ENCODE assay signal across 8 cellular contexts in the genomic region with DNA sequence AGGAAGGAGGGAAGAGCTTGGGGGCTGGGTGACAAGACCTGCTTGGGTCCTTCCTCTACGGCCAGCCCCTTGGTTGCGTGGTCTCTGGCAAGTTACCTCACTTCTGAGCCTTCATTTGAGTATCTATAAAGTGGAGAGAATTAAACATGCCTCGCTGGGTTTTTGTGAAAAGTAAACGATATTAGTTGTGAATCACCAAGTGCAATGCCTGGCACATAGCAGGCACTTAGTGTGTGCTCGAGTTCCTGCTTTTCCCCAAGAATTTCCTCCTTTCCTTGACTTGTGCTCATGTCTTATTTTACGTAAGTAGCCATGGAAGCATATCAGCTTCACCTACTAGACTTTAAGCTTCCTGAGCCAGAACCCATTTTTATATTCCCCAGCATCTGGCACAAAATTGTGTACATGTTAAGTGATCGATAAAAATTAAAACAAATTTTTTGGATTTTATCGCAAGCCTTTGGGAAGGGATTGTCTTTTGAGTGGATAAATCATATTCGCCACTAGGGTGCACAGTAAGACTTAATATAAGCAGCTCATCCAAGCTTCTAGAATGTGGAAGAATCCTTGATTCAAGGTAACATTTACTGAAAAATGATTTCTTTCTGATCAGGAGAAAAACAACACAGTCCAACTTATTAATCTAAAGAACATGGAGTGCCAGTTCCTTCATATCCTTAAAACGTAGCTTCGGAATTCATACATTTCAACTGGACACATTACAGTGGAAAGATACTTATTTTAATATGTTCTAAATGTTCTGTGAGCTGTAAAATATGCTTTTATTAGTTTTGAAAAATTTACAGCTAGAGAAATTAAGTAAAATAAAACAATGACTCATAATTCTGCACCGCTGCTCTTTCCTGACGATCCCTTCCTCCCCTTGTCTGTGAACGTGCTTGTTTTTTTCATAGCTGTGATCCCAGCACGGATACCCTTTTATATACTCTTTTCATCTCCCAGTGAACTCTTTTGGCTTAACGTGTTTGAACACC. TPM values are rescaled to one million over a fixed set of nuclear protein-coding genes. Genes with fewer than 3 reads are reported as not detected.
DNase-seq lines count a peak whose midpoint lies in the region; ATAC-seq and TF ChIP-seq lines count a peak whose summit lies in the region.

No MANE protein-coding gene starts in this region.

- CTCF ChIA-PET in HCT116 (lab: Charles Lee) (interaction anchor here (0.8 to 5.9 kb wide), 23 partner anchors 8 to 1280 kb away, joined by 3 to 108 read pairs (median 5); a partner anchor contains a TSS), SK-N-SH (lab: Yijun Ruan, JAX) (interaction anchor here (0.6 to 15.3 kb wide), 76 partner anchors 9 to 1318 kb away, joined by 3 to 310 read pairs (median 5); a partner anchor contains a TSS)

- intact Hi-C loops in HCT116 (cut with micrococcal nuclease) (loop anchor here (2.0 to 10.0 kb wide), 5 partner anchors 32 to 1277 kb away; no protein-coding TSS in a partner anchor), tibial artery (cut with DNase I; ENCODE audit: low total_unique reads) (loop anchor here (5.0 to 10.0 kb wide), 2 partner anchors 270 to 1242 kb away; no protein-coding TSS in a partner anchor), aorta (cut with DNase I) (loop anchor here (2.0 to 5.0 kb wide), 3 partner anchors 267 to 1244 kb away; no protein-coding TSS in a partner anchor)

- no peaks in the 10 kb centered on the region for H4K20me1 ChIP-seq in HCT116 (ENCODE audit: insufficient read depth)
- no peaks in the 10 kb centered on the region for H4K20me1 ChIP-seq in SK-N-SH (ENCODE audit: insufficient read depth)

- H3F3A ChIP-seq in SK-N-SH (replicated peaks; ENCODE audit: insufficient read depth) = peaks cover 4% of the 10 kb centered on the region

- H3K9me3 ChIP-seq in HCT116 (ENCODE audit: control insufficient read depth in 1 of 2, insufficient read depth in 1 of 2, low read depth in 1 of 2, low read length in 2 of 2) = no peaks in the 10 kb centered on the region
- no peaks in the 10 kb centered on the region for H3K9me3 ChIP-seq in SK-N-SH
- no peaks in the 10 kb centered on the region for H3K9me3 ChIP-seq in tibial artery
- no peaks in the 10 kb centered on the region for H3K9me3 ChIP-seq in aorta (ENCODE audit: control insufficient read depth, low read length)

- ATAC-seq in HCT116 (peak; percentile 41; the same call in 1 of the 2 replicates), aorta (ENCODE audit: low FRiP score) (no peak)

- in situ Hi-C loops in ACHN (cut with HindIII; ENCODE audit: low pct_ligation_motif_present, low pct_unique_long_range_greater_than_20kb, low sequenced_read_pairs) = no loop called here

- DNase-seq in ACHN (peak; percentile 54), HCT116 (ENCODE audit: low read depth, low spot score) (peak; percentile 35), SK-N-SH (peak; percentile 67), globus pallidus (ENCODE audit: low spot score) (peak; percentile 63), tibial artery (no peak), NCI-H187 (lab: John Stamatoyannopoulos, UW) (no peak), retina (no peak), aorta (no peak)

- H3K36me3 ChIP-seq in HCT116 (ENCODE audit: control insufficient read depth in 1 of 2, insufficient read depth in 2 of 2, low read length in 2 of 2) (no peaks in the 10 kb centered on the region), SK-N-SH (replicated peaks in 1 of 2; ENCODE audit: control insufficient read depth in 1 of 2, insufficient read depth in 2 of 2, low read length in 1 of 2) (peaks cover 0 to 8% of the 10 kb centered on the region in 2 experiments), tibial artery (peaks cover 9 to 27% (median 15%) of the 10 kb centered on the region in 3 donors), aorta (ENCODE audit: control insufficient read depth in 1 of 2, insufficient read depth in 2 of 2, low read length in 1 of 2) (no peaks in the 10 kb centered on the region)

- TF ChIP-seq RAD21 in HCT116 (IDR thresholded peaks at IDR 0.05; ENCODE audit: low read depth) (peak; percentile 83), SK-N-SH (IDR thresholded peaks at IDR 0.05; ENCODE audit: low read length) (peak; percentile 88)

- POLR2A ChIA-PET in HCT116 (lab: Charles Lee) = interaction anchor here (0.8 to 1.5 kb wide), 4 partner anchors 55 to 268 kb away, joined by 3 to 4 read pairs (median 3); no protein-coding TSS in a partner anchor
- POLR2A ChIA-PET in SK-N-SH (lab: Yijun Ruan, JAX) = interaction anchor here (1.0 to 3.0 kb wide), 19 partner anchors 15 to 840 kb away, joined by 3 to 37 read pairs (median 4); a partner anchor contains a TSS

- H3K27me3 ChIP-seq in HCT116 (ENCODE audit: insufficient read depth, low read length) (no peaks in the 10 kb centered on the region), SK-N-SH (ENCODE audit: insufficient read depth) (no peaks in the 10 kb centered on the region), tibial artery (no peaks in the 10 kb centered on the region), aorta (ENCODE audit: control insufficient read depth in 1 of 2, insufficient read depth in 2 of 2, low read length in 1 of 2) (no peaks in the 10 kb centered on the region)

- RAD21 ChIA-PET in HCT116 (lab: Charles Lee; ENCODE audit: low non-redundant PET in 1 of 2, low total read pairs in 2 of 2, uncharacterized antibody in 2 of 2, unreplicated experiment in 2 of 2) = interaction anchor here (0.5 to 1.7 kb wide), 7 partner anchors 17 to 609 kb away, joined by 3 to 12 read pairs (median 5); no protein-coding TSS in a partner anchor

- no peak overlapping the region for H3K27ac ChIP-seq in HCT116 (ENCODE audit: low read depth, low read length)
- H3K27ac ChIP-seq in SK-N-SH (ENCODE audit: low read depth in 2 of 2, low read length in 1 of 2) = peak overlapping the region; percentile 6 to 90; a peak in 2 of 4 replicates
- H3K27ac ChIP-seq in tibial artery = no peak overlapping the region
- H3K27ac ChIP-seq in aorta (ENCODE audit: low read depth in 1 of 2, low read length in 2 of 2) = no peak overlapping the region

- no peak overlapping the region for H2AFZ ChIP-seq in HCT116 (ENCODE audit: low read depth, low read length, poor library complexity, severe bottlenecking)
- H2AFZ ChIP-seq in SK-N-SH (ENCODE audit: low read depth) = no peak overlapping the region

- H3K9me2 ChIP-seq in HCT116 (ENCODE audit: insufficient read depth) = no peaks in the 10 kb centered on the region
- no peaks in the 10 kb centered on the region for H3K9me2 ChIP-seq in SK-N-SH

- no TSS peak for BruUV-seq in HCT116 (replicated peaks; lab: Mats Ljungman, UMichigan)

- TF ChIP-seq CTCF in HCT116 (IDR thresholded peaks at IDR 0.05 in 2 of 3, conservative IDR thresholded peaks at IDR 0.05 in 1 of 3; ENCODE audit: borderline replicate concordance in 1 of 3, insufficient read depth in 1 of 3, low read depth in 2 of 3, low read length in 2 of 3) (peak; percentile 44 to 77 (median 75); a peak in 4 of 6 replicates), SK-N-SH (IDR thresholded peaks at IDR 0.05) (peak; percentile 78), tibial artery (IDR thresholded peaks at IDR 0.05) (peak; percentile 24 to 32)

- TF ChIP-seq EP300 in SK-N-SH (IDR thresholded peaks at IDR 0.05; ENCODE audit: borderline replicate concordance in 1 of 2, low read depth in 1 of 2, low read length in 1 of 2) = peak in 1 of 2 experiments; percentile 25; a peak in 1 of 4 replicates

- H3K4me2 ChIP-seq in HCT116 (ENCODE audit: low read length) (no peak overlapping the region), SK-N-SH (no peak overlapping the region)

- WGBS in SK-N-SH (ENCODE audit: low lambda C conversion rate) = 56% methylated on average over 16 of the region's 16 CpGs
- 58 to 76% methylated on average over 16 of the region's 16 CpGs for WGBS in aorta, 2 donors

- H3K9ac ChIP-seq in HCT116 (ENCODE audit: low read length) = no peak overlapping the region
- H3K9ac ChIP-seq in SK-N-SH = no peak overlapping the region

- H3K4me3 ChIP-seq in HCT116 (replicated peaks in 1 of 2; ENCODE audit: low read depth in 1 of 2, low read length in 2 of 2) = no peak overlapping the region
- no peak overlapping the region for H3K4me3 ChIP-seq in SK-N-SH (ENCODE audit: low read depth in 2 of 2, low read length in 1 of 2)
- H3K4me3 ChIP-seq in tibial artery = no peak overlapping the region
- H3K4me3 ChIP-seq in aorta (ENCODE audit: low read length in 2 of 2) = no peak overlapping the region

- H3K79me2 ChIP-seq in HCT116 (ENCODE audit: insufficient read depth, low read length) = no peaks in the 10 kb centered on the region
- peaks cover 5% of the 10 kb centered on the region for H3K79me2 ChIP-seq in SK-N-SH (ENCODE audit: insufficient read depth)

- H3K4me1 ChIP-seq in HCT116 (ENCODE audit: control insufficient read depth in 1 of 2, insufficient read depth in 2 of 2, low read length in 2 of 2) = peaks cover 2 to 15% of the 10 kb centered on the region in 2 experiments; a peak in 3 of 4 replicates
- peaks cover 10 to 58% of the 10 kb centered on the region in 2 experiments for H3K4me1 ChIP-seq in SK-N-SH (ENCODE audit: control insufficient read depth in 1 of 2, insufficient read depth in 2 of 2, low read depth in 1 of 2, low read length in 1 of 2)
- peaks cover 0 to 6% (median 0%) of the 10 kb centered on the region in 4 donors for H3K4me1 ChIP-seq in tibial artery
- no peaks in the 10 kb centered on the region for H3K4me1 ChIP-seq in aorta (ENCODE audit: control insufficient read depth in 1 of 2, insufficient read depth in 2 of 2, low read length in 2 of 2)

- no peak for TF ChIP-seq POLR2A in HCT116 (IDR thresholded peaks at IDR 0.05; ENCODE audit: borderline replicate concordance, extremely low read depth, insufficient read depth, insufficient read length)

TF ChIP-seq in HCT116, 20 proteins besides CTCF, POLR2A, EP300 and RAD21 (continues in another document):
- TF ChIP-seq, protein P1, sequence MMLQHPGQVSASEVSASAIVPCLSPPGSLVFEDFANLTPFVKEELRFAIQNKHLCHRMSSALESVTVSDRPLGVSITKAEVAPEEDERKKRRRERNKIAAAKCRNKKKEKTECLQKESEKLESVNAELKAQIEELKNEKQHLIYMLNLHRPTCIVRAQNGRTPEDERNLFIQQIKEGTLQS (IDR thresholded peaks at IDR 0.05) = no peak
- TF ChIP-seq SIN3A (IDR thresholded peaks at IDR 0.05; ENCODE audit: low read depth) = no peak
- no peak for TF ChIP-seq FOSL1 (IDR thresholded peaks at IDR 0.05; ENCODE audit: low read depth)
- no peak for TF ChIP-seq ZNF274 (IDR thresholded peaks at IDR 0.05; ENCODE audit: low read depth, low read length)

TF ChIP-seq in SK-N-SH, 30 proteins besides CTCF, POLR2A, EP300 and RAD21 (continues in another document):
- TF ChIP-seq GATA2 (CRISPR knock-in tag; IDR thresholded peaks at IDR 0.05) (no peak), CHD2 (IDR thresholded peaks at IDR 0.05; ENCODE audit: low read length, partially characterized antibody) (peak; percentile 21)

RNA-seq across cellular contexts. Expression of a gene that starts 8.8 kb away (rescaled TPM):
- total RNA-seq in HCT116 (2021; ENCODE audit: unreplicated experiment) = 6.6 TPM
- 7.1 and 8.3 TPM in 2 replicates for polyA plus RNA-seq in HCT116 (2012)
- polyA plus RNA-seq in SK-N-SH (2012; rRNA removed) = 26.8 and 33.3 TPM in 2 replicates
- 21.4 and 23.2 TPM in 2 replicates for polyA plus RNA-seq in SK-N-SH (2012; cell fraction: cytosol; rRNA removed)
- 19.3 and 21.2 TPM in 2 replicates for polyA plus RNA-seq in SK-N-SH (2012; cell fraction: nucleus; rRNA removed)
- 1 to 10 TPM; 8.3 to 8.8 TPM for total RNA-seq in aorta
- 1 to 10 TPM; 5.1 to 7.3 TPM for polyA plus RNA-seq in aorta

Comparison
In these comparisons a context has a peak if more than half of its experiments do, and no peak if none do; other contexts are left out.
1. DNase-seq: peak in ACHN (single experiment), HCT116 (single experiment), SK-N-SH (single experiment) and globus pallidus (single experiment); none in tibial artery (0 of 2), NCI-H187 (0 of 2), retina (single experiment) and aorta (0 of 2).
2. H3K27ac ChIP-seq: peak in SK-N-SH (2 of 2); none in HCT116 (single experiment), tibial artery (0 of 2) and aorta (0 of 2).
3. CTCF ChIP-seq: peak in every context shown above with its lines; median percentile 78 in SK-N-SH; 75 in HCT116; 28 in tibial artery.